Comparison of ENCODE assay signal across 10 cellular contexts in genomic region chr6:116016846-116017545, GRCh38. TPM values are rescaled to one million over a fixed set of nuclear protein-coding genes. Genes with fewer than 3 reads are reported as not detected.
DNase-seq lines count a peak whose midpoint lies in the region; ATAC-seq, FAIRE-seq and TF ChIP-seq lines count a peak whose summit lies in the region.
"Had no signal": no experiment of that assay in that cellular context is flagged by ENCODE, and none has a peak within 500 bp of the region (broad histone marks: within the 10 kb centered on the region; RNA-seq: fewer than 3 reads in every experiment).

No MANE protein-coding gene starts in this region.

- H2AFZ ChIP-seq in endothelial cell of umbilical vein (ENCODE audit: low read depth, low read length), result peak overlapping the region; percentile 73

- H3K4me2 ChIP-seq in endothelial cell of umbilical vein (ENCODE audit: insufficient read depth, low read length), result no peak overlapping the region

- in situ Hi-C loops in KBM-7 (cut with MboI; ENCODE audit: low pct_unique_long_range_greater_than_20kb, low sequenced_read_pairs), result no loop called here

- H3K27me3 ChIP-seq in endothelial cell of umbilical vein (ENCODE audit: control insufficient read depth in 2 of 2, insufficient read depth in 2 of 2, low read length in 2 of 2) (no peaks in the 10 kb centered on the region), prostate gland (replicated peaks; ENCODE audit: insufficient read depth) (no peaks in the 10 kb centered on the region)

- CTCF ChIA-PET in endothelial cell of umbilical vein (lab: Charles Lee), result interaction anchor here (0.6 to 2.4 kb wide), 6 partner anchors 8 to 95 kb away, joined by 3 to 13 read pairs (median 4); partner anchors contain the start of gene NT5DC1

- DNase-seq in LNCaP clone FGC (ENCODE audit: low read depth) (peak; percentile 60), endothelial cell of umbilical vein (ENCODE audit: low read depth, low spot score) (peak; percentile 52), prostate gland (ENCODE audit: low spot score) (peak; percentile 49), KBM-7 (no peak), posterior cingulate gyrus (no peak), islet precursor cell (no peak)

- no peaks in the 10 kb centered on the region for H3K9me3 ChIP-seq in endothelial cell of umbilical vein (replicated peaks; ENCODE audit: control insufficient read depth, insufficient read depth, low read length)
- H3K9me3 ChIP-seq in prostate gland, result no peaks in the 10 kb centered on the region

- H3K27ac ChIP-seq in endothelial cell of umbilical vein (ENCODE audit: insufficient read depth, low read depth, low read length) (no peak overlapping the region), prostate gland (peak overlapping the region; percentile 55 to 64)

- no peaks in the 10 kb centered on the region for H3K79me2 ChIP-seq in endothelial cell of umbilical vein (ENCODE audit: control insufficient read depth, insufficient read depth, low read length)

- peaks cover 4% of the 10 kb centered on the region for H3K4me1 ChIP-seq in endothelial cell of umbilical vein (ENCODE audit: control insufficient read depth, extremely low read depth, insufficient read depth, low read length)
- H3K4me1 ChIP-seq in prostate gland (replicated peaks), result no peaks in the 10 kb centered on the region

- peak overlapping the region; percentile 1 for H3K9ac ChIP-seq in endothelial cell of umbilical vein (replicated peaks; ENCODE audit: extremely low read depth, insufficient read depth, low read length)

- H4K20me1 ChIP-seq in endothelial cell of umbilical vein (replicated peaks; ENCODE audit: control insufficient read depth, extremely low read depth, insufficient read depth, low read length), result no peaks in the 10 kb centered on the region

- no peak for TF ChIP-seq CTCF in LNCaP clone FGC (IDR thresholded peaks at IDR 0.05; ENCODE audit: control insufficient read depth, extremely low read depth, insufficient read depth)
- TF ChIP-seq CTCF in endothelial cell of umbilical vein (IDR thresholded peaks at IDR 0.05; ENCODE audit: extremely low read depth in 1 of 2, insufficient read depth in 1 of 2, low read depth in 1 of 2, low read length in 2 of 2), result no peak
- TF ChIP-seq CTCF in prostate gland (IDR thresholded peaks at IDR 0.05), result no peak

- H3K36me3 ChIP-seq in endothelial cell of umbilical vein (ENCODE audit: control insufficient read depth in 2 of 2, extremely low read depth in 1 of 2, insufficient read depth in 2 of 2, low read length in 2 of 2) (no peaks in the 10 kb centered on the region), prostate gland (no peaks in the 10 kb centered on the region)

- WGBS in prostate gland, result 7% methylated on average over 4 of the region's 4 CpGs

- no TSS peak for BruUV-seq in endothelial cell of umbilical vein (replicated peaks; lab: Mats Ljungman, UMichigan)

- peak; percentile 23 for ATAC-seq in GM19025 (IDR thresholded peaks at IDR 0.05; ENCODE audit: low read depth, unreplicated experiment)
- ATAC-seq in GM18858 (IDR thresholded peaks at IDR 0.05; ENCODE audit: unreplicated experiment), result no peak

- peak; percentile 72 for FAIRE-seq in endothelial cell of umbilical vein (lab: Jason Lieb, UNC)
- FAIRE-seq: astrocyte had no signal

- dilution Hi-C loops in endothelial cell of umbilical vein (cut with MboI; ENCODE audit: extremely low pct_ligation_motif_present, low sequenced_read_pairs), result no loop called here

- POLR2A ChIA-PET in endothelial cell of umbilical vein (lab: Charles Lee), result no interaction called here

- H3K9me1 ChIP-seq in endothelial cell of umbilical vein (replicated peaks; ENCODE audit: control insufficient read depth, extremely low read depth, insufficient read depth, low read length), result no peaks in the 10 kb centered on the region

- intact Hi-C loops in endothelial cell of umbilical vein (cut with micrococcal nuclease), result loop anchor here (10.0 kb wide), 1 partner anchor 168 kb away; no protein-coding TSS in a partner anchor
- intact Hi-C loops in prostate gland (cut with DNase I), result no loop called here
- intact Hi-C loops in posterior cingulate gyrus (cut with DNase I), result no loop called here

- TF ChIP-seq POLR2A in endothelial cell of umbilical vein (IDR thresholded peaks at IDR 0.05; ENCODE audit: low read depth, low read length) (no peak), prostate gland (IDR thresholded peaks at IDR 0.05) (no peak)

- peak overlapping the region; percentile 30 for H3K4me3 ChIP-seq in LNCaP clone FGC (ENCODE audit: low read depth, low read length)
- H3K4me3 ChIP-seq in endothelial cell of umbilical vein (replicated peaks in 1 of 3; ENCODE audit: insufficient read depth in 1 of 3, low read depth in 1 of 3, low read length in 3 of 3), result no peak overlapping the region
- peak overlapping the region in 1 of 2 donors; percentile 14 for H3K4me3 ChIP-seq in prostate gland

TF ChIP-seq in endothelial cell of umbilical vein, 7 proteins besides CTCF, POLR2A, EP300 and RAD21:
- TF ChIP-seq FOS (IDR thresholded peaks at IDR 0.05; ENCODE audit: borderline replicate concordance, insufficient read depth, low read length) (no peak), MYC (IDR thresholded peaks at IDR 0.05; ENCODE audit: low read depth, low read length) (no peak), EZH2 (IDR thresholded peaks at IDR 0.05; ENCODE audit: borderline replicate concordance, low read depth, low read length, severe bottlenecking) (no peak), JUN (IDR thresholded peaks at IDR 0.05; ENCODE audit: borderline replicate concordance, insufficient read depth, insufficient read length, low read depth) (no peak), GATA2 (IDR thresholded peaks at IDR 0.05; ENCODE audit: insufficient read depth, insufficient read length, low read depth, low read length) (no peak), POLR2AphosphoS5 (IDR thresholded peaks at IDR 0.05; ENCODE audit: insufficient read depth, low read depth, low read length) (no peak)
- TF ChIP-seq, protein P1, sequence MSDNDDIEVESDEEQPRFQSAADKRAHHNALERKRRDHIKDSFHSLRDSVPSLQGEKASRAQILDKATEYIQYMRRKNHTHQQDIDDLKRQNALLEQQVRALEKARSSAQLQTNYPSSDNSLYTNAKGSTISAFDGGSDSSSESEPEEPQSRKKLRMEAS (IDR thresholded peaks at IDR 0.05; ENCODE audit: insufficient read depth, insufficient read length), result no peak
TF ChIP-seq in endothelial cell of umbilical vein: peak in this region for 0.

RNA-seq across cellular contexts. Expression of gene FRK, which starts 43.7 kb away (rescaled TPM):
- 0.05 TPM in 1 of 2 replicates, not detected in the other for total RNA-seq in endothelial cell of umbilical vein
- under 0.01 and 0.01 TPM in 2 replicates for polyA plus RNA-seq in endothelial cell of umbilical vein
- not detected in 2 replicates for polyA plus RNA-seq in endothelial cell of umbilical vein (2011; cell fraction: cytosol; rRNA removed)
- 0.03 TPM in 1 of 2 replicates, not detected in the other for polyA plus RNA-seq in endothelial cell of umbilical vein (2011; cell fraction: nucleus; rRNA removed)
- polyA plus RNA-seq in endothelial cell of umbilical vein (2012), result 0.01 TPM in 1 of 2 replicates, not detected in the other
- polyA minus RNA-seq in endothelial cell of umbilical vein, result 0.04 and 0.05 TPM in 2 replicates
- 4.0 TPM for polyA minus RNA-seq in endothelial cell of umbilical vein (2011; cell fraction: cytosol; rRNA and poly(A)+ RNA removed)
- 0.05 TPM in 2 replicates for polyA minus RNA-seq in endothelial cell of umbilical vein (2011; cell fraction: nucleus; rRNA and poly(A)+ RNA removed)
- 1 to 10 TPM; 3.2 to 6.9 TPM for total RNA-seq in prostate gland
- total RNA-seq: mononuclear cell had no signal

Comparison
In these comparisons a context has a peak if more than half of its experiments do, and no peak if none do; other contexts are left out.
1. DNase-seq: peak in LNCaP clone FGC (single experiment), endothelial cell of umbilical vein (single experiment) and prostate gland (single experiment); none in KBM-7 (single experiment), posterior cingulate gyrus (0 of 10) and islet precursor cell (single experiment).